In the genomic region with DNA sequence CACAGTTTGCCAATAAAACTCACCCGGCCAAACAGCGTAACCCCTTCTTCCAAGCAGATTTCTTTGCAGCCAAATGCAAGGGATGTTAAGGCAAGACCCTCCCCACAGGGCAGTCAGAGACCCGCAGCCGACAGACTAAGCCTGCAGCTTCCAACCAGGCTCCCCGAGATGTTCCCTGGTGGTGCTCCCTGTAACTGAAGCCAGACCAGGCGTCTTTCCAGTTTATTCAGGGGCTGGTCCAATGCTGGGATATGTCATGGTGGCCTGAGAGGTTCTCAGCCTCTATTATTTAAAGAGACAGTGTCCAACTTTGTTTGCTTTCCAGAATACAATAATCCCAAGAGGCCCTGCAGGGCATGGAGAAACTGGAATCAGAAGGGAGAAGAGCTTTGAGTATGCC, we compare ENCODE assay signal across 11 cellular contexts. TPM values are rescaled to one million over a fixed set of nuclear protein-coding genes. Genes with fewer than 3 reads are reported as not detected.
A peak's percentile ranks its signal among the peaks of the same experiment; 100 is the strongest.
DNase-seq lines count a peak whose midpoint lies in the region; ATAC-seq and TF ChIP-seq lines count a peak whose summit lies in the region.
"Had no signal": no experiment of that assay in that cellular context is flagged by ENCODE, and none has a peak within 500 bp of the region (broad histone marks: within the 10 kb centered on the region; RNA-seq: fewer than 3 reads in every experiment).

TSS of gene PMP22 (minus strand) at position 196 of the 400 bp plus-strand sequence. CDS start 4,599 bp downstream, outside the sequence.

- H3K27me3 Mint-ChIP-seq in glutamatergic neuron (ENCODE audit: unreplicated experiment): peaks cover 9% of the 10 kb centered on the region

- no peaks in the 10 kb centered on the region for H3K9me3 ChIP-seq in subcutaneous abdominal adipose tissue (ENCODE audit: control insufficient read depth in 5 of 5, low read length in 5 of 5)

- H3K4me1 ChIP-seq in subcutaneous abdominal adipose tissue (ENCODE audit: control insufficient read depth in 5 of 5, insufficient read depth in 5 of 5, low read length in 5 of 5): peaks cover 7 to 73% (median 61%) of the 10 kb centered on the region in 5 donors

- peaks cover 2% of the 10 kb centered on the region for H3K9me3 Mint-ChIP-seq in glutamatergic neuron (ENCODE audit: unreplicated experiment)
- H3K9me3 Mint-ChIP-seq: activated CD4-positive, alpha-beta T cell treated with anti-CD3 and anti-CD28 coated beads, Interleukin-2, amount 10 ng/mL, durations not matched to agents 24 days and 14 days; stimulated activated memory B cell treated with anti-CD40 and anti-IgM and Interleukin-4, amounts not matched to agents 10 μg/mL and 1 μg/mL and 100 μg/mL, for 72 hours had no signal

- H3K9ac ChIP-seq in subcutaneous abdominal adipose tissue (ENCODE audit: low read length in 5 of 5): peak within 1 kb of the TSS; percentile 29 to 70 (median 60)

- no peaks in the 10 kb centered on the region for H3K36me3 Mint-ChIP-seq in glutamatergic neuron (ENCODE audit: unreplicated experiment)
- H3K36me3 Mint-ChIP-seq: stimulated activated memory B cell treated with anti-CD40 and anti-IgM and Interleukin-4, amounts not matched to agents 10 μg/mL and 1 μg/mL and 100 μg/mL, for 72 hours had no signal

- H3K4me1 Mint-ChIP-seq in glutamatergic neuron (ENCODE audit: low read depth, unreplicated experiment): no peaks in the 10 kb centered on the region

- no peak for TF ChIP-seq CTCF in glutamatergic neuron (IDR thresholded peaks at IDR 0.05; ENCODE audit: partially characterized antibody, unreplicated experiment)

- ATAC-seq in HG02981 (IDR thresholded peaks at IDR 0.05; ENCODE audit: unreplicated experiment) (no peak), GM19324 (IDR thresholded peaks at IDR 0.05; ENCODE audit: low FRiP score, unreplicated experiment) (no peak), GM21515 (IDR thresholded peaks at IDR 0.05; ENCODE audit: unreplicated experiment) (no peak)
- ATAC-seq: stimulated activated memory B cell treated with anti-CD40 and anti-IgM and Interleukin-4, amounts not matched to agents 10 μg/mL and 1 μg/mL and 100 μg/mL, for 72 hours had no signal

- no peak within 1 kb of the TSS for H3K27ac Mint-ChIP-seq in glutamatergic neuron (ENCODE audit: unreplicated experiment)
- H3K27ac Mint-ChIP-seq: activated CD4-positive, alpha-beta T cell treated with anti-CD3 and anti-CD28 coated beads, Interleukin-2, amount 10 ng/mL, durations not matched to agents 24 days and 14 days; stimulated activated memory B cell treated with anti-CD40 and anti-IgM and Interleukin-4, amounts not matched to agents 10 μg/mL and 1 μg/mL and 100 μg/mL, for 72 hours had no signal

- DNase-seq in HCEC 1CT (peak; percentile 42), lung microvascular endothelial cell (ENCODE audit: low read depth in 2 of 2) (no peak), glutamatergic neuron (no peak)
- DNase-seq: activated CD4-positive, alpha-beta T cell treated with anti-CD3 and anti-CD28 coated beads, Interleukin-2, amount 10 ng/mL, durations not matched to agents 24 days and 14 days; hippocampal formation had no signal

- no peaks in the 10 kb centered on the region for H3K27me3 ChIP-seq in subcutaneous abdominal adipose tissue (ENCODE audit: control insufficient read depth in 5 of 5, insufficient read depth in 4 of 5, low read length in 5 of 5)

- no peak within 1 kb of the TSS for H3K4me3 Mint-ChIP-seq in glutamatergic neuron (ENCODE audit: unreplicated experiment)
- H3K4me3 Mint-ChIP-seq: activated CD4-positive, alpha-beta T cell treated with anti-CD3 and anti-CD28 coated beads, Interleukin-2, amount 10 ng/mL, durations not matched to agents 24 days and 14 days; stimulated activated memory B cell treated with anti-CD40 and anti-IgM and Interleukin-4, amounts not matched to agents 10 μg/mL and 1 μg/mL and 100 μg/mL, for 72 hours had no signal

- in situ Hi-C loops in endometrial microvascular endothelial cells (cut with HindIII; ENCODE audit: inconsistent ontology term, low pct_unique_long_range_greater_than_20kb, low sequenced_read_pairs): no loop called here

- no peaks in the 10 kb centered on the region for H3K36me3 ChIP-seq in subcutaneous abdominal adipose tissue (ENCODE audit: control insufficient read depth in 5 of 5, insufficient read depth in 5 of 5, low read length in 5 of 5)

- peak within 1 kb of the TSS; percentile 77 to 96 (median 90) for H3K4me3 ChIP-seq in subcutaneous abdominal adipose tissue (ENCODE audit: low read depth in 1 of 5, low read length in 5 of 5)

- H3K27ac ChIP-seq in subcutaneous abdominal adipose tissue (ENCODE audit: low read depth, low read length): peak within 1 kb of the TSS; percentile 98

RNA-seq across cellular contexts. Expression of gene PMP22, which starts in this region (rescaled TPM):
- total RNA-seq in endometrial microvascular endothelial cells (ENCODE audit: inconsistent ontology term) (75.4 TPM), lung microvascular endothelial cell (18.7 and 22.2 TPM in 2 replicates), glutamatergic neuron (ENCODE audit: unreplicated experiment) (0.56 TPM)

Comparison
In these comparisons a context has a peak if more than half of its experiments do, and no peak if none do; other contexts are left out.
1. RNA of gene PMP22 (total RNA-seq): 75.4 TPM in endometrial microvascular endothelial cells (single experiment) and 18.7 to 22.2 TPM in lung microvascular endothelial cell; 0.56 TPM in glutamatergic neuron (single experiment); every median in the first group is over 10 times any median in the second.